In the genomic region with DNA sequence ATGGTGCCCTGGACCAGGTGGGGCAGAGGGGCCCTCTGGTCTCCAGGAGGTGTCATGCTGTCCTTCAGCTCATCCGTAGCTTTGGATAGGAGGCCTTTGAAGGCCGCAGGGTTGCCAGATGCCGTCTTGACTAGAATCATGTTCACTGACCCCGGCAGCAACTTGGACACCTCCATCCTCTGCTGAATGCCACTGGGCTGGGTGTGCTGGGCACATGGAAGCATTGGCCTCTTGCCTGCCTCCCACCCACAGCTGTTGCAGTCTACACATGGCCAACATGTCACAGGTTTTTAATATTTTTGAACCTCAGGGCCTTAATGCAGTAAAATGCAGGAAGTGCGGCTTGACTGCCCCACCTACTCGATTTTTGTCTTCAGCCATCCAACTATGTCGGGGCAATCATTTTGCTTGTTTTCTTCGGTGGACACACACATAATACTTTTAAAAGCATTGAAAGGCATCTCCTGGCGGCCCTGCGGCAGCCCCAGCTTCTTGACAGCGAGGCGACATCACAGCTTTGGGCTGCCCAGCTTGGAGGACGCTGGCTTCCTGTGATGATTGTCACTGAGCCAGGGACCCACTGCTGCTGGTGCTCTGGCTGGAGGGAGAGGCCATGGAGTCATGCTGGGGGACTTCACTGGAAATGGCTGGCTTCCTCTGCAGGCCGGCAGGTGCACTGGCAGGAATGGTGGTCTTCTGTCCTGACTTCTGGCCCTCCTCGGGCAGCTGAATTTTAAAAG, we compare ENCODE assay signal across 2 cellular contexts.
TF ChIP-seq lines count a peak whose summit lies in the region.

No MANE protein-coding gene starts in this region.

TF ChIP-seq in H1, 55 proteins besides CTCF, POLR2A, EP300 and RAD21:
- TF ChIP-seq CTBP2 (IDR thresholded peaks at IDR 0.05; ENCODE audit: borderline replicate concordance, insufficient read depth, insufficient read length, low read length) (no peak), TBP (IDR thresholded peaks at IDR 0.05; ENCODE audit: low read depth, low read length) (no peak), BCL11A (IDR thresholded peaks at IDR 0.05; ENCODE audit: low read depth in 2 of 2, low read length in 2 of 2) (no peak), CHD2 (IDR thresholded peaks at IDR 0.05; ENCODE audit: low read length) (no peak), TEAD4 (IDR thresholded peaks at IDR 0.05; ENCODE audit: low read depth, low read length) (no peak), BACH1 (IDR thresholded peaks at IDR 0.05; ENCODE audit: low read length) (no peak), CREB1 (IDR thresholded peaks at IDR 0.05) (no peak), SIX5 (IDR thresholded peaks at IDR 0.05; ENCODE audit: low read depth, low read length) (no peak), BRCA1 (IDR thresholded peaks at IDR 0.05; ENCODE audit: low read depth, low read length) (no peak), FOSL1 (IDR thresholded peaks at IDR 0.05; ENCODE audit: insufficient read depth, low read depth, low read length) (no peak), RFX5 (IDR thresholded peaks at IDR 0.05; ENCODE audit: borderline replicate concordance, low read depth, low read length) (no peak), RBBP5 (IDR thresholded peaks at IDR 0.05; ENCODE audit: borderline replicate concordance, low read depth, low read length) (no peak), CBX5 (IDR thresholded peaks at IDR 0.05; ENCODE audit: low read depth, low read length) (no peak), RNF2 (IDR thresholded peaks at IDR 0.05; ENCODE audit: borderline replicate concordance, low read depth, low read length, missing control alignments, poor library complexity, severe bottlenecking) (no peak), GTF2F1 (IDR thresholded peaks at IDR 0.05; ENCODE audit: borderline replicate concordance, low read depth, low read length) (no peak), JUN (IDR thresholded peaks at IDR 0.05; ENCODE audit: low read depth, low read length) (no peak), NRF1 (IDR thresholded peaks at IDR 0.05; ENCODE audit: low read depth, low read length) (no peak), SIN3A (conservative IDR thresholded peaks at IDR 0.05 in 1 of 2, IDR thresholded peaks at IDR 0.05 in 1 of 2; ENCODE audit: low read depth in 1 of 2, low read length in 2 of 2) (no peak), TAF1 (IDR thresholded peaks at IDR 0.05; ENCODE audit: low read depth, low read length) (no peak)

TF ChIP-seq in SK-N-SH, 30 proteins besides CTCF, POLR2A, EP300 and RAD21:
- TF ChIP-seq FOXM1 (IDR thresholded peaks at IDR 0.05; ENCODE audit: low read depth), result no peak
- no peak for TF ChIP-seq NRF1 (IDR thresholded peaks at IDR 0.05; ENCODE audit: low read depth, low read length)
- TF ChIP-seq ZBTB33 (IDR thresholded peaks at IDR 0.05; ENCODE audit: borderline replicate concordance, low read depth), result no peak
- no peak for TF ChIP-seq IRF3 (IDR thresholded peaks at IDR 0.05; ENCODE audit: low read depth, low read length)
- TF ChIP-seq JUND (IDR thresholded peaks at IDR 0.05), result no peak
- TF ChIP-seq SMC3 (IDR thresholded peaks at IDR 0.05; ENCODE audit: low read depth, low read length), result no peak
- TF ChIP-seq TAF1 (IDR thresholded peaks at IDR 0.05; ENCODE audit: borderline replicate concordance, low read depth, low read length), result no peak
- TF ChIP-seq FOSL2 (IDR thresholded peaks at IDR 0.05; ENCODE audit: borderline replicate concordance, low read depth), result no peak
